In genomic region chr2:71402427-71402826, GRCh38 we compare ENCODE assay signal across 36 cellular contexts. TPM values are rescaled to one million over a fixed set of nuclear protein-coding genes. Genes with fewer than 3 reads are reported as not detected.
"Had no signal": no experiment of that assay in that cellular context is flagged by ENCODE, and none has a peak within 500 bp of the region (broad histone marks: within the 10 kb centered on the region; RNA-seq: fewer than 3 reads in every experiment).

No MANE protein-coding gene starts in this region.

- H3K4me3 Mint-ChIP-seq: activated CD4-positive, alpha-beta memory T cell treated with anti-CD3 and anti-CD28 coated beads, Interleukin-2, amount 10 ng/mL, durations not matched to agents 7 days and 5 days; activated CD8-positive, alpha-beta memory T cell treated with anti-CD3 and anti-CD28 coated beads, Interleukin-2, amount 10 ng/mL, durations not matched to agents 7 days and 5 days; activated naive CD8-positive, alpha-beta T cell; activated naive CD8-positive, alpha-beta T cell treated with anti-CD3 and anti-CD28 coated beads, Interleukin-2, amount 50 U/mL, for 24 hours; activated T-helper 17 cell treated with anti-CD3 and anti-CD28 coated beads, Interleukin-2, amount 50 U/mL, for 72 hours; brain had no signal

- ATAC-seq: activated CD8-positive, alpha-beta memory T cell treated with anti-CD3 and anti-CD28 coated beads, Interleukin-2, amount 10 ng/mL, durations not matched to agents 7 days and 5 days; activated naive CD8-positive, alpha-beta T cell treated with anti-CD3 and anti-CD28 coated beads, Interleukin-2, amount 50 U/mL, for 24 hours; activated T-helper 17 cell treated with anti-CD3 and anti-CD28 coated beads, Interleukin-2, amount 50 U/mL, for 72 hours; Right ventricle myocardium inferior had no signal

- H3K27ac Mint-ChIP-seq: activated CD4-positive, alpha-beta memory T cell treated with anti-CD3 and anti-CD28 coated beads, Interleukin-2, amount 10 ng/mL, durations not matched to agents 7 days and 5 days; activated CD8-positive, alpha-beta memory T cell treated with anti-CD3 and anti-CD28 coated beads, Interleukin-2, amount 10 ng/mL, durations not matched to agents 7 days and 5 days; activated naive CD8-positive, alpha-beta T cell; activated naive CD8-positive, alpha-beta T cell treated with anti-CD3 and anti-CD28 coated beads, Interleukin-2, amount 50 U/mL, for 24 hours; activated T-helper 17 cell treated with anti-CD3 and anti-CD28 coated beads, Interleukin-2, amount 50 U/mL, for 72 hours; brain had no signal

- H3K9me3 Mint-ChIP-seq: activated CD4-positive, alpha-beta memory T cell treated with anti-CD3 and anti-CD28 coated beads, Interleukin-2, amount 10 ng/mL, durations not matched to agents 7 days and 5 days; activated naive CD8-positive, alpha-beta T cell treated with anti-CD3 and anti-CD28 coated beads, Interleukin-2, amount 50 U/mL, for 24 hours; activated T-helper 17 cell treated with anti-CD3 and anti-CD28 coated beads, Interleukin-2, amount 50 U/mL, for 72 hours; brain had no signal

- H3K9me3 ChIP-seq: MG63 had no signal

- DNase-seq: activated CD4-positive, alpha-beta memory T cell treated with anti-CD3 and anti-CD28 coated beads, Interleukin-2, amount 10 ng/mL, durations not matched to agents 7 days and 5 days; activated CD4-positive, alpha-beta T cell treated with anti-CD3 and anti-CD28 coated beads for 1 hour; activated CD4-positive, alpha-beta T cell treated with anti-CD3 and anti-CD28 coated beads for 48 hours; activated CD4-positive, CD25-positive, alpha-beta regulatory T cell; activated CD8-positive, alpha-beta memory T cell treated with anti-CD3 and anti-CD28 coated beads for 24 hours; activated CD8-positive, alpha-beta memory T cell treated with anti-CD3 and anti-CD28 coated beads, Interleukin-2, amount 10 ng/mL, durations not matched to agents 7 days and 5 days; activated CD8-positive, alpha-beta memory T cell treated with anti-CD3 and anti-CD28 coated beads, Interleukin-2, amount 50 U/mL, for 48 hours; activated effector memory CD4-positive, alpha-beta T cell treated with anti-CD3 and anti-CD28 coated beads, Interleukin-2, amount 50 U/mL, for 16 hours; activated naive CD4-positive, alpha-beta T cell treated with Interleukin-2 at 50 U/mL for 16 hours; activated naive CD8-positive, alpha-beta T cell treated with anti-CD3 and anti-CD28 coated beads, Interleukin-2, amount 50 U/mL, for 24 hours; activated T-cell treated with anti-CD3 and anti-CD28 coated beads, Interleukin-2, amount 50 U/mL, for 48 hours; anterior cingulate cortex; central memory CD4-positive, alpha-beta T cell; Kasumi-1; MG63; MV-4-11; NCI-H1092; NCI-H1436 treated with DMSO at 0.1 percent for 48 hours; NCI-H1694 treated with DMSO at 0.1 percent for 48 hours; NCI-H2029 treated with DMSO at 0.1 percent for 48 hours; NCI-H2107; NCI-H2171; NCI-H510A; NCI-H526; NCI-H748 treated with DMSO at 0.1 percent for 48 hours; PC-9; T1000; WERI-Rb-1 had no signal

- H3K27ac ChIP-seq: PC-9, RWPE1, WERI-Rb-1 had no signal

- H3K4me1 Mint-ChIP-seq: activated CD4-positive, alpha-beta memory T cell treated with anti-CD3 and anti-CD28 coated beads, Interleukin-2, amount 10 ng/mL, durations not matched to agents 7 days and 5 days; activated CD8-positive, alpha-beta memory T cell treated with anti-CD3 and anti-CD28 coated beads, Interleukin-2, amount 10 ng/mL, durations not matched to agents 7 days and 5 days; activated naive CD8-positive, alpha-beta T cell treated with anti-CD3 and anti-CD28 coated beads, Interleukin-2, amount 50 U/mL, for 24 hours; brain had no signal

- H3K27me3 Mint-ChIP-seq: activated CD4-positive, alpha-beta memory T cell treated with anti-CD3 and anti-CD28 coated beads, Interleukin-2, amount 10 ng/mL, durations not matched to agents 7 days and 5 days; activated CD8-positive, alpha-beta memory T cell treated with anti-CD3 and anti-CD28 coated beads, Interleukin-2, amount 10 ng/mL, durations not matched to agents 7 days and 5 days; activated naive CD8-positive, alpha-beta T cell; activated naive CD8-positive, alpha-beta T cell treated with anti-CD3 and anti-CD28 coated beads, Interleukin-2, amount 50 U/mL, for 24 hours; activated T-helper 17 cell treated with anti-CD3 and anti-CD28 coated beads, Interleukin-2, amount 50 U/mL, for 72 hours; brain had no signal

- H3K4me3 ChIP-seq: MG63, PC-9 had no signal

- H3K27me3 ChIP-seq: MG63 had no signal

- FAIRE-seq: bronchial epithelial cell had no signal

RNA-seq across cellular contexts. Expression of gene DYSF, which starts 50.9 kb away (rescaled TPM):
- total RNA-seq: activated CD4-positive, alpha-beta memory T cell treated with anti-CD3 and anti-CD28 coated beads, Interleukin-2, amount 10 ng/mL, durations not matched to agents 7 days and 5 days; OCI-LY7; T-helper 2 cell treated with Interferon-gamma antibody and Interleukin-4, amounts not matched to agents 100 ng/mL and 5 ng/mL, for 36 hours had no signal
